ENCODE assay signal across 10 cellular contexts in genomic region chr4:139018501-139018900, GRCh38. TPM values are rescaled to one million over a fixed set of nuclear protein-coding genes. Genes with fewer than 3 reads are reported as not detected.
DNase-seq lines count a peak whose midpoint lies in the region; ATAC-seq and TF ChIP-seq lines count a peak whose summit lies in the region.
"Had no signal": no experiment of that assay in that cellular context is flagged by ENCODE, and none has a peak within 500 bp of the region (broad histone marks: within the 10 kb centered on the region; RNA-seq: fewer than 3 reads in every experiment).

No MANE protein-coding gene starts in this region.

- H3K27ac Mint-ChIP-seq in neural crest cell (ENCODE audit: unreplicated experiment), result no peak overlapping the region

- H3K9ac ChIP-seq in mammary epithelial cell (ENCODE audit: insufficient read depth, low read length), result no peak overlapping the region

- peaks cover 52% of the 10 kb centered on the region for H3K4me1 ChIP-seq in DOHH2 (ENCODE audit: control insufficient read depth, low read length)
- peaks cover 37% of the 10 kb centered on the region for H3K4me1 ChIP-seq in mammary epithelial cell (ENCODE audit: insufficient read depth, low read length)

- no peaks in the 10 kb centered on the region for H3F3A ChIP-seq in DOHH2 (ENCODE audit: control insufficient read depth, insufficient read depth)

- no peaks in the 10 kb centered on the region for H3K36me3 Mint-ChIP-seq in neural crest cell (ENCODE audit: low read depth)

- H3K9me3 ChIP-seq in DOHH2 (ENCODE audit: control insufficient read depth, insufficient read depth, low read length), result no peaks in the 10 kb centered on the region
- H3K9me3 ChIP-seq in mammary epithelial cell (replicated peaks; ENCODE audit: insufficient read depth, low read length), result no peaks in the 10 kb centered on the region

- no peaks in the 10 kb centered on the region for H3K27me3 Mint-ChIP-seq in neural crest cell (ENCODE audit: low read depth)

- peak; percentile 9 for DNase-seq in NCI-H1436 (lab: John Stamatoyannopoulos, UW)
- no peak for DNase-seq in mammary epithelial cell
- DNase-seq in neural crest cell (ENCODE audit: low read depth, low spot score), result no peak
- no peak for DNase-seq in mucosa of gallbladder (ENCODE audit: low spot score)
- no peak for DNase-seq in stimulated activated naive CD4-positive, alpha-beta T cell (lab: John Stamatoyannopoulos, UW)
- DNase-seq: effector memory CD4-positive, alpha-beta T cell; NCI-H2029; Right ventricle myocardium superior had no signal

- TF ChIP-seq CTCF in DOHH2 (IDR thresholded peaks at IDR 0.05; ENCODE audit: low read depth, low read length, poor library complexity, severe bottlenecking) (no peak), mammary epithelial cell (conservative IDR thresholded peaks at IDR 0.05 in 1 of 2, IDR thresholded peaks at IDR 0.05 in 1 of 2; ENCODE audit: extremely low read depth in 1 of 2, insufficient read depth in 1 of 2, low read depth in 1 of 2, low read length in 2 of 2) (no peak), neural crest cell (conservative IDR thresholded peaks at IDR 0.05) (no peak)

- H3K79me2 ChIP-seq in DOHH2 (ENCODE audit: control insufficient read depth, low read length) (peaks cover 79% of the 10 kb centered on the region), mammary epithelial cell (ENCODE audit: insufficient read depth, low read length) (peaks cover 77% of the 10 kb centered on the region)

- BruUV-seq in mammary epithelial cell (replicated peaks; lab: Mats Ljungman, UMichigan), result TSS peak; percentile 8

- H4K20me1 ChIP-seq in DOHH2 (ENCODE audit: control insufficient read depth, insufficient read depth, low read depth, low read length), result peaks cover 18% of the 10 kb centered on the region; the same call in 1 of the 2 replicates
- H4K20me1 ChIP-seq in mammary epithelial cell (ENCODE audit: insufficient read depth, low read length), result peaks cover 2% of the 10 kb centered on the region

- H3K4me2 ChIP-seq in DOHH2 (ENCODE audit: low read length) (peak overlapping the region; percentile 81), mammary epithelial cell (ENCODE audit: insufficient read depth, low read depth, low read length) (peak overlapping the region; percentile 72)

- no peak overlapping the region for H2AFZ ChIP-seq in mammary epithelial cell (ENCODE audit: low read depth, low read length)

- peaks cover 53% of the 10 kb centered on the region for H3K4me1 Mint-ChIP-seq in neural crest cell

- CTCF ChIA-PET in mammary epithelial cell (lab: Charles Lee; ENCODE audit: low non-redundant PET), result no interaction called here

- H3K27me3 ChIP-seq in DOHH2 (ENCODE audit: control insufficient read depth, low read length), result no peaks in the 10 kb centered on the region
- H3K27me3 ChIP-seq in mammary epithelial cell (ENCODE audit: insufficient read depth, low read length), result no peaks in the 10 kb centered on the region

- H3K36me3 ChIP-seq in DOHH2 (ENCODE audit: control insufficient read depth, low read length), result peaks cover 22% of the 10 kb centered on the region
- peaks cover 2% of the 10 kb centered on the region for H3K36me3 ChIP-seq in mammary epithelial cell (ENCODE audit: insufficient read depth, low read length)

- in situ Hi-C loops in mammary epithelial cell (cut with MboI; ENCODE audit: low sequenced_read_pairs in 2 of 2), result no loop called here

- peak overlapping the region; percentile 42 for H3K4me3 ChIP-seq in DOHH2 (ENCODE audit: low read length)
- H3K4me3 ChIP-seq in mammary epithelial cell (replicated peaks in 1 of 3; ENCODE audit: insufficient read depth in 1 of 3, low read depth in 2 of 3, low read length in 3 of 3), result peak overlapping the region in 2 of 3 experiments; percentile 38 to 39

- ATAC-seq in GM18519 (IDR thresholded peaks at IDR 0.05; ENCODE audit: low FRiP score, unreplicated experiment), result no peak

- peak overlapping the region; percentile 41 for H3K4me3 Mint-ChIP-seq in neural crest cell

- intact Hi-C loops in mammary epithelial cell (cut with micrococcal nuclease), result loop anchor here (5.0 kb wide), 3 partner anchors 64 to 279 kb away; partner anchors contain the start of gene ELF2

- H3K27ac ChIP-seq in DOHH2 (ENCODE audit: low read depth, low read length), result no peak overlapping the region
- H3K27ac ChIP-seq in mammary epithelial cell (ENCODE audit: insufficient read depth, low read depth, low read length), result no peak overlapping the region

- H3K9me3 Mint-ChIP-seq in neural crest cell, result no peaks in the 10 kb centered on the region

- no peaks in the 10 kb centered on the region for H3K9me2 ChIP-seq in DOHH2 (replicated peaks; ENCODE audit: control insufficient read depth, low read length)

- dilution Hi-C loops in mammary epithelial cell (cut with HindIII; ENCODE audit: low sequenced_read_pairs), result no loop called here

RNA-seq across cellular contexts. Expression of gene NOCT, which starts 2.9 kb away (rescaled TPM):
- total RNA-seq in mammary epithelial cell (10 to 100 TPM; 20.6 to 34.8 TPM), neural crest cell (12.9 and 14.1 TPM in 2 replicates), mucosa of gallbladder (3.8 TPM)
- 7.4 TPM for polyA plus RNA-seq in mammary epithelial cell
- 60.6 TPM for polyA minus RNA-seq in mammary epithelial cell
